Comparison of ENCODE assay signal across 2 cellular contexts in genomic region chr17:1154704-1155103, GRCh38.
TF ChIP-seq lines count a peak whose summit lies in the region.

No MANE protein-coding gene starts in this region.

TF ChIP-seq in SK-N-SH, 30 proteins besides CTCF, POLR2A, EP300 and RAD21 (continued from another document):
- TF ChIP-seq USF1 (IDR thresholded peaks at IDR 0.05; ENCODE audit: borderline replicate concordance, low read depth) (no peak), FOSL2 (IDR thresholded peaks at IDR 0.05; ENCODE audit: borderline replicate concordance, low read depth) (no peak), ELF1 (IDR thresholded peaks at IDR 0.05) (no peak), NRF1 (IDR thresholded peaks at IDR 0.05; ENCODE audit: low read depth, low read length) (no peak), RCOR1 (IDR thresholded peaks at IDR 0.05; ENCODE audit: low read length) (no peak), PBX3 (IDR thresholded peaks at IDR 0.05) (no peak), IRF3 (IDR thresholded peaks at IDR 0.05; ENCODE audit: low read depth, low read length) (no peak), RFX5 (IDR thresholded peaks at IDR 0.05; ENCODE audit: low read length) (no peak), GATA2 (CRISPR knock-in tag; IDR thresholded peaks at IDR 0.05) (no peak), FOXM1 (IDR thresholded peaks at IDR 0.05; ENCODE audit: low read depth) (no peak), FOXJ3 (CRISPR knock-in tag; IDR thresholded peaks at IDR 0.05) (no peak), TAF1 (IDR thresholded peaks at IDR 0.05; ENCODE audit: borderline replicate concordance, low read depth, low read length) (no peak), YY1 (IDR thresholded peaks at IDR 0.05; ENCODE audit: low read depth) (no peak), NFIC (IDR thresholded peaks at IDR 0.05; ENCODE audit: borderline replicate concordance) (no peak), MXI1 (IDR thresholded peaks at IDR 0.05; ENCODE audit: low read depth, low read length) (no peak)
- TF ChIP-seq, protein P1, sequence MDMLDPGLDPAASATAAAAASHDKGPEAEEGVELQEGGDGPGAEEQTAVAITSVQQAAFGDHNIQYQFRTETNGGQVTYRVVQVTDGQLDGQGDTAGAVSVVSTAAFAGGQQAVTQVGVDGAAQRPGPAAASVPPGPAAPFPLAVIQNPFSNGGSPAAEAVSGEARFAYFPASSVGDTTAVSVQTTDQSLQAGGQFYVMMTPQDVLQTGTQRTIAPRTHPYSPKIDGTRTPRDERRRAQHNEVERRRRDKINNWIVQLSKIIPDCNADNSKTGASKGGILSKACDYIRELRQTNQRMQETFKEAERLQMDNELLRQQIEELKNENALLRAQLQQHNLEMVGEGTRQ (IDR thresholded peaks at IDR 0.05; ENCODE audit: borderline replicate concordance, low read depth, low read length): no peak
TF ChIP-seq in SK-N-SH: peak in this region for 0.

TF ChIP-seq in SK-N-SH treated with all-trans-retinoic acid at 6 μM for 48 hours, 23 proteins besides CTCF, POLR2A, EP300 and RAD21 (continued from another document):
- no peak for TF ChIP-seq PATZ1 (CRISPR knock-in tag; IDR thresholded peaks at IDR 0.05; ENCODE audit: borderline replicate concordance)
- no peak for TF ChIP-seq ZNF565 (CRISPR knock-in tag; conservative IDR thresholded peaks at IDR 0.05; ENCODE audit: low read depth)
- TF ChIP-seq, protein P2, sequence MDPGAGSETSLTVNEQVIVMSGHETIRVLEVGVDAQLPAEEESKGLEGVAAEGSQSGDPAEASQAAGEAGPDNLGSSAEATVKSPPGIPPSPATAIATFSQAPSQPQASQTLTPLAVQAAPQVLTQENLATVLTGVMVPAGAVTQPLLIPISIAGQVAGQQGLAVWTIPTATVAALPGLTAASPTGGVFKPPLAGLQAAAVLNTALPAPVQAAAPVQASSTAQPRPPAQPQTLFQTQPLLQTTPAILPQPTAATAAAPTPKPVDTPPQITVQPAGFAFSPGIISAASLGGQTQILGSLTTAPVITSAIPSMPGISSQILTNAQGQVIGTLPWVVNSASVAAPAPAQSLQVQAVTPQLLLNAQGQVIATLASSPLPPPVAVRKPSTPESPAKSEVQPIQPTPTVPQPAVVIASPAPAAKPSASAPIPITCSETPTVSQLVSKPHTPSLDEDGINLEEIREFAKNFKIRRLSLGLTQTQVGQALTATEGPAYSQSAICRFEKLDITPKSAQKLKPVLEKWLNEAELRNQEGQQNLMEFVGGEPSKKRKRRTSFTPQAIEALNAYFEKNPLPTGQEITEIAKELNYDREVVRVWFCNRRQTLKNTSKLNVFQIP (CRISPR knock-in tag; IDR thresholded peaks at IDR 0.05; ENCODE audit: borderline replicate concordance, low read depth): no peak
- no peak for TF ChIP-seq CSRNP3 (CRISPR knock-in tag; IDR thresholded peaks at IDR 0.05)
- no peak for TF ChIP-seq RARB (CRISPR knock-in tag; IDR thresholded peaks at IDR 0.05)
- TF ChIP-seq ZFP3 (CRISPR knock-in tag; IDR thresholded peaks at IDR 0.05): no peak
- TF ChIP-seq PPARA (CRISPR knock-in tag; IDR thresholded peaks at IDR 0.05; ENCODE audit: borderline replicate concordance): no peak
- TF ChIP-seq BACH2 (CRISPR knock-in tag; IDR thresholded peaks at IDR 0.05; ENCODE audit: borderline replicate concordance): no peak
- TF ChIP-seq ZC3H10 (CRISPR knock-in tag; IDR thresholded peaks at IDR 0.05): no peak
- TF ChIP-seq GLIS3 (CRISPR knock-in tag; IDR thresholded peaks at IDR 0.05): no peak
TF ChIP-seq in SK-N-SH treated with all-trans-retinoic acid at 6 μM for 48 hours: peak in this region for 0.
